ENCODE assay signal across 8 cellular contexts in the genomic region with DNA sequence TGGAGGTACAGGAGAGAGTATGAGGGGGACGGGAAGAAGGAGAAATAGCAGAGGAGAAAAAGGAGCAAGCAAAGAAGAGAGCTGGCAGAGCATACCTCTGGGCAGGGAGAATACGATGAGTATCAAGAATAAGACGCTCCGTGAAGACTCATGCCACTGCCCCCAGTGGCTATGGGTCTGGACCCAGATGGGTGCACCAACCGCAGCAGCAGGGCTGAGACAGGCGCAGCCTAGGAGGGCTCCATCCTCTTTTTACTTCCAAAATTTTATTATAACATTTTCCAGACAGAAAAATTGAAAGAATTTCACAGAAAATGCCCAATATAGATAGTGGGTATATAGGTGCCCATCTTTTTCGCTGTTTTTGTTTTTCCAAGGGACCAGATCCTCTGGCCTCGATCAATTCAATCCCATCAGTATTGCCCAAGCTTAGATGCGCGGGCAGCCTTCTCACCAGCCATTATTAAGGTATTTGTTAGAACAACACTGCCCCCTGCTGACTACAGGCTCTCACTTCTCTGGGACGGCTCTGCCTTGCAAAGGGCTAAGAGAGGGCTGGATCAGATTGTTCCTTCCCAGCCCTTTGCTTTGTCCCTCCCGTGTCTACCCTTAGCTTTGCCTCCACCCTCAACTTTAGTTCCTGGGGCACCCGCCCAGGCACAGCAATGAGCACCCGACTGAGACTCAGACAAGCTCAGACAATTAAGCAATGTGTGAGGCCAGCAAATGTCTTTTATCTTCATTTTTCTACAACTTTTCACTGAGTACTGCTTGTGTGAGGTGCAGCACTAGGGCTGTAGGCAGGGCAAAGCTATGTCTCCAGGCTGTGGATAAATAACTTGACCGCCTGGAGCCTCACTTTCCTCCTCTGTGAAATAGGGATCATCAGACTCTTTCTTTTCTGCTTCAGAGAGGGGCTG. TPM values are rescaled to one million over a fixed set of nuclear protein-coding genes. Genes with fewer than 3 reads are reported as not detected.
A peak's percentile ranks its signal among the peaks of the same experiment; 100 is the strongest.
DNase-seq lines count a peak whose midpoint lies in the region; ATAC-seq and TF ChIP-seq lines count a peak whose summit lies in the region.

No MANE protein-coding gene starts in this region.

- no peak overlapping the region for H2AK5ac ChIP-seq in H9 (ENCODE audit: insufficient read length, low read length)

- H3K79me1 ChIP-seq in H9 (ENCODE audit: insufficient read depth, low read depth, low read length, poor library complexity, severe bottlenecking), result no peaks in the 10 kb centered on the region

- H4K8ac ChIP-seq in H9 (replicated peaks; ENCODE audit: insufficient read length, low read depth, low read length), result no peak overlapping the region

- H3K9me3 Mint-ChIP-seq in H9, result no peaks in the 10 kb centered on the region; a peak in 1 of 5 replicates
- peaks cover 4% of the 10 kb centered on the region for H3K9me3 Mint-ChIP-seq in glutamatergic neuron (ENCODE audit: unreplicated experiment)

- H3F3A ChIP-seq in MM.1S (ENCODE audit: insufficient read depth, low read length), result no peaks in the 10 kb centered on the region

- no peak overlapping the region for H3T11ph ChIP-seq in H9 (ENCODE audit: low read length)

- H3K27ac Mint-ChIP-seq in H9 (peak overlapping the region in 1 of 3 experiments; percentile 63; a peak in 1 of 7 replicates), glutamatergic neuron (ENCODE audit: unreplicated experiment) (no peak overlapping the region)

- H3K18ac ChIP-seq in H9 (ENCODE audit: insufficient read length, low read depth, low read length), result peak overlapping the region; percentile 21

- no peak overlapping the region for H3K14ac ChIP-seq in H9 (ENCODE audit: insufficient read depth, low read length)

- H2BK12ac ChIP-seq in H9 (ENCODE audit: insufficient read length, low read depth, low read length), result no peak overlapping the region

- WGBS in H9 (ENCODE audit: extremely low coverage, insufficient read length, low lambda C conversion rate), result no CpG with 5 or more reads among the region's 15 CpGs

- H3K56ac ChIP-seq in H9 (ENCODE audit: insufficient read length, low read depth, low read length), result no peak overlapping the region

- H3K4me1 Mint-ChIP-seq in H9, result peaks cover 32 to 35% of the 10 kb centered on the region in 2 experiments
- peaks cover 34% of the 10 kb centered on the region for H3K4me1 Mint-ChIP-seq in glutamatergic neuron (ENCODE audit: low read depth, unreplicated experiment)

- no peak overlapping the region for H2BK120ac ChIP-seq in H9 (ENCODE audit: low read depth, low read length, poor library complexity, severe bottlenecking)

- in situ Hi-C loops in G401 (cut with HindIII; ENCODE audit: low sequenced_read_pairs), result no loop called here

- H3K4me1 ChIP-seq in H9 (ENCODE audit: insufficient read depth, low read length), result 0 out of 2 replicates have a peak, but pooled peaks cover 3% of the 10 kb centered on the region
- peaks cover 11% of the 10 kb centered on the region for H3K4me1 ChIP-seq in MM.1S (ENCODE audit: low read length)
- H3K4me1 ChIP-seq in SJCRH30, result peaks cover 55% of the 10 kb centered on the region
- no peaks in the 10 kb centered on the region for H3K4me1 ChIP-seq in upper lobe of right lung

- no peak overlapping the region for H2BK20ac ChIP-seq in H9 (ENCODE audit: low read depth, low read length, poor library complexity, severe bottlenecking)

- TF ChIP-seq CTCF in H9 (conservative IDR thresholded peaks at IDR 0.05), result peak; percentile 87
- peak; percentile 96 for TF ChIP-seq CTCF in MM.1S (IDR thresholded peaks at IDR 0.05; ENCODE audit: low read length)
- peak; percentile 91 for TF ChIP-seq CTCF in glutamatergic neuron (IDR thresholded peaks at IDR 0.05; ENCODE audit: partially characterized antibody, unreplicated experiment)
- peak; percentile 75 for TF ChIP-seq CTCF in upper lobe of right lung (IDR thresholded peaks at IDR 0.05)

- H4K20me1 ChIP-seq in H9 (ENCODE audit: control insufficient read depth, insufficient read depth, insufficient read length), result no peaks in the 10 kb centered on the region
- H4K20me1 ChIP-seq in MM.1S (ENCODE audit: insufficient read depth, low read length), result no peaks in the 10 kb centered on the region

- H3K27me3 ChIP-seq in H9 (ENCODE audit: insufficient read depth, low read length) (no peaks in the 10 kb centered on the region), MM.1S (replicated peaks; ENCODE audit: insufficient read depth, low read length) (no peaks in the 10 kb centered on the region), SJCRH30 (no peaks in the 10 kb centered on the region), upper lobe of right lung (peaks cover 4% of the 10 kb centered on the region)

- no peaks in the 10 kb centered on the region for H3K79me2 ChIP-seq in H9 (ENCODE audit: insufficient read depth, low read length)
- H3K79me2 ChIP-seq in MM.1S (ENCODE audit: low read length), result no peaks in the 10 kb centered on the region

- H2BK15ac ChIP-seq in H9 (ENCODE audit: low read depth, low read length), result no peak overlapping the region

- H2AFZ ChIP-seq in H9 (ENCODE audit: low read length), result no peak overlapping the region
- 0 out of 2 replicates have a peak overlapping the region, but pooled peaks have one; percentile 28 for H2AFZ ChIP-seq in MM.1S (ENCODE audit: low read length)

- no peaks in the 10 kb centered on the region for H3K23me2 ChIP-seq in H9 (ENCODE audit: insufficient read length, low read depth, low read length, poor library complexity, severe bottlenecking)

- ATAC-seq in upper lobe of right lung, result peak; percentile 94

- H3K4ac ChIP-seq in H9 (ENCODE audit: low read depth, low read length), result no peak overlapping the region

- H2BK5ac ChIP-seq in H9 (ENCODE audit: insufficient read length, low read length), result no peak overlapping the region

- intact Hi-C loops in posterior cingulate gyrus (cut with DNase I), result loop anchor here (2.0 to 10.0 kb wide), 3 partner anchors 211 to 914 kb away; no protein-coding TSS in a partner anchor
- intact Hi-C loops in upper lobe of right lung (cut with DNase I), result no loop called here

- H3K27me3 Mint-ChIP-seq in H9 (ENCODE audit: low read depth) (peaks cover 35% of the 10 kb centered on the region), glutamatergic neuron (ENCODE audit: unreplicated experiment) (peaks cover 10% of the 10 kb centered on the region)

- H3K9ac ChIP-seq in H9 (ENCODE audit: extremely low read depth, insufficient read length, low read length) (no peak overlapping the region), MM.1S (ENCODE audit: low read length) (no peak overlapping the region)

- H3K27ac ChIP-seq in H9 (ENCODE audit: insufficient read length, low read depth, low read length), result no peak overlapping the region
- H3K27ac ChIP-seq in MM.1S (ENCODE audit: low read length), result no peak overlapping the region
- H3K27ac ChIP-seq in SJCRH30, result peak overlapping the region; percentile 18; the same call in 1 of the 2 replicates
- no peak overlapping the region for H3K27ac ChIP-seq in upper lobe of right lung

- H3K36me3 Mint-ChIP-seq in H9 (ENCODE audit: insufficient read depth in 1 of 3, low read depth in 3 of 3) (no peaks in the 10 kb centered on the region; a peak in 1 of 7 replicates), glutamatergic neuron (ENCODE audit: unreplicated experiment) (no peaks in the 10 kb centered on the region)

- H3K9me2 ChIP-seq in MM.1S (replicated peaks; ENCODE audit: insufficient read depth, low read length), result no peaks in the 10 kb centered on the region

- H4K91ac ChIP-seq in H9 (ENCODE audit: insufficient read length, low read depth, low read length), result no peak overlapping the region

- no peak overlapping the region for H4K5ac ChIP-seq in H9 (ENCODE audit: insufficient read length, low read depth, low read length)

- no peak overlapping the region for H3K23ac ChIP-seq in H9 (ENCODE audit: insufficient read length, low read depth, low read length)

- peak; percentile 89 for DNase-seq in G401 (ENCODE audit: low spot score)
- peak; percentile 90 for DNase-seq in H9
- DNase-seq in MM.1S, result peak; percentile 88
- DNase-seq in SJCRH30, result peak; percentile 94 to 99
- DNase-seq in activated gamma-delta T cell treated with anti-CD3 and anti-CD28 coated beads, Interleukin-2, amount 50 U/mL, for 16 hours (ENCODE audit: low read depth), result peak; percentile 55
- DNase-seq in glutamatergic neuron, result peak; percentile 89
- peak; percentile 66 to 96 (median 83) for DNase-seq in posterior cingulate gyrus
- DNase-seq in upper lobe of right lung, result peak; percentile 75

- H3K36me3 ChIP-seq in MM.1S (replicated peaks; ENCODE audit: insufficient read depth, low read length) (no peaks in the 10 kb centered on the region), SJCRH30 (no peaks in the 10 kb centered on the region), upper lobe of right lung (no peaks in the 10 kb centered on the region)

- H3K4me3 ChIP-seq in MM.1S (ENCODE audit: low read length), result no peak overlapping the region
- no peak overlapping the region for H3K4me3 ChIP-seq in SJCRH30
- no peak overlapping the region for H3K4me3 ChIP-seq in upper lobe of right lung

- H3K9me3 ChIP-seq in H9 (ENCODE audit: control insufficient read depth, low read depth, low read length) (no peaks in the 10 kb centered on the region), MM.1S (replicated peaks; ENCODE audit: insufficient read depth, low read length) (no peaks in the 10 kb centered on the region), SJCRH30 (replicated peaks) (no peaks in the 10 kb centered on the region), upper lobe of right lung (no peaks in the 10 kb centered on the region)

- H3K4me2 ChIP-seq in H9 (ENCODE audit: insufficient read depth, insufficient read length, low read length) (no peak overlapping the region), MM.1S (ENCODE audit: low read depth, low read length) (peak overlapping the region; percentile 23; the same call in 1 of the 2 replicates)

- H3K4me3 Mint-ChIP-seq in H9 (no peak overlapping the region), glutamatergic neuron (ENCODE audit: unreplicated experiment) (no peak overlapping the region)

RNA-seq across cellular contexts. Expression of a gene that starts 17.5 kb away (rescaled TPM):
- 1.5 and 2.3 TPM in 2 replicates for total RNA-seq in G401 (2014; rRNA removed; shearing (Covaris generic))
- total RNA-seq in H9 (2021), result 0.20 and 0.28 TPM in 2 replicates
- total RNA-seq in SJCRH30 (2014; rRNA removed; shearing (Covaris generic)), result not detected in 2 replicates
- total RNA-seq in glutamatergic neuron (ENCODE audit: unreplicated experiment), result 2.0 TPM
- 1.4 TPM for total RNA-seq in upper lobe of right lung
